Comparison of ENCODE assay signal across 1 cellular context in the genomic region with DNA sequence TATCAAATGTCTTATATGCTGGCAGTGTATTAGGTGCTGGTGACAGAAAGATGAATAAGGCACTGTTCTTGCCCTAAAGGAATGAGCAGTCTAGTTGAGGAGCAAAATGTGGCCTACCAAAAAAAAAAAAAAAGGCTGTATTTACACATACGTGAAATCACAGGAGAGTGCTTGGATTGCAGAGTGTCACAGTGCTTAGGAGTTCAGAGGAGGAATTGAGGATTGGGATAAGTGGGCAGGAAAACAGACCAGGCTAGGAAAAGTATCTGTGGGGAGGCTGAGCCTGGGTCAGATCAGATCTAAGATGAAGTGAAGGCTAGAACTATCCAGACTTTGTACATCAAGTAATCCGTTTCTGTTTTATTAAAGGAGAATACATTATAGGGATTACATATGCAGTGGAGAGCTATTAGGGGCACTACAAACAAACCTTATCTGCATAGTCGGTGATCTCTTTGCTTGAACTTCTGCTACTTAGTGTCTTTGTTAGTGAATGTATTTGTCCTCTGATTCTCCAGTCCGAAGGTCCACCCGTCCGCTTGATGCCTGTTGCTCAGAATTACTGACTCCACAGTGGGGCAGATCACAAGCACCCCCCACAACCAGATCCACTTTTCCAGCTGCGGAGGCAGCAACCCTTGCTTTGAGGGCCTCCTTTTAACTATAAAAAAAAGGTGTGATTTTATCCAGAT.
TF ChIP-seq lines count a peak whose summit lies in the region.

No MANE protein-coding gene starts in this region.

TF ChIP-seq in GM23338, 12 proteins besides CTCF, POLR2A, EP300 and RAD21 (continued from another document):
- TF ChIP-seq, protein P1, sequence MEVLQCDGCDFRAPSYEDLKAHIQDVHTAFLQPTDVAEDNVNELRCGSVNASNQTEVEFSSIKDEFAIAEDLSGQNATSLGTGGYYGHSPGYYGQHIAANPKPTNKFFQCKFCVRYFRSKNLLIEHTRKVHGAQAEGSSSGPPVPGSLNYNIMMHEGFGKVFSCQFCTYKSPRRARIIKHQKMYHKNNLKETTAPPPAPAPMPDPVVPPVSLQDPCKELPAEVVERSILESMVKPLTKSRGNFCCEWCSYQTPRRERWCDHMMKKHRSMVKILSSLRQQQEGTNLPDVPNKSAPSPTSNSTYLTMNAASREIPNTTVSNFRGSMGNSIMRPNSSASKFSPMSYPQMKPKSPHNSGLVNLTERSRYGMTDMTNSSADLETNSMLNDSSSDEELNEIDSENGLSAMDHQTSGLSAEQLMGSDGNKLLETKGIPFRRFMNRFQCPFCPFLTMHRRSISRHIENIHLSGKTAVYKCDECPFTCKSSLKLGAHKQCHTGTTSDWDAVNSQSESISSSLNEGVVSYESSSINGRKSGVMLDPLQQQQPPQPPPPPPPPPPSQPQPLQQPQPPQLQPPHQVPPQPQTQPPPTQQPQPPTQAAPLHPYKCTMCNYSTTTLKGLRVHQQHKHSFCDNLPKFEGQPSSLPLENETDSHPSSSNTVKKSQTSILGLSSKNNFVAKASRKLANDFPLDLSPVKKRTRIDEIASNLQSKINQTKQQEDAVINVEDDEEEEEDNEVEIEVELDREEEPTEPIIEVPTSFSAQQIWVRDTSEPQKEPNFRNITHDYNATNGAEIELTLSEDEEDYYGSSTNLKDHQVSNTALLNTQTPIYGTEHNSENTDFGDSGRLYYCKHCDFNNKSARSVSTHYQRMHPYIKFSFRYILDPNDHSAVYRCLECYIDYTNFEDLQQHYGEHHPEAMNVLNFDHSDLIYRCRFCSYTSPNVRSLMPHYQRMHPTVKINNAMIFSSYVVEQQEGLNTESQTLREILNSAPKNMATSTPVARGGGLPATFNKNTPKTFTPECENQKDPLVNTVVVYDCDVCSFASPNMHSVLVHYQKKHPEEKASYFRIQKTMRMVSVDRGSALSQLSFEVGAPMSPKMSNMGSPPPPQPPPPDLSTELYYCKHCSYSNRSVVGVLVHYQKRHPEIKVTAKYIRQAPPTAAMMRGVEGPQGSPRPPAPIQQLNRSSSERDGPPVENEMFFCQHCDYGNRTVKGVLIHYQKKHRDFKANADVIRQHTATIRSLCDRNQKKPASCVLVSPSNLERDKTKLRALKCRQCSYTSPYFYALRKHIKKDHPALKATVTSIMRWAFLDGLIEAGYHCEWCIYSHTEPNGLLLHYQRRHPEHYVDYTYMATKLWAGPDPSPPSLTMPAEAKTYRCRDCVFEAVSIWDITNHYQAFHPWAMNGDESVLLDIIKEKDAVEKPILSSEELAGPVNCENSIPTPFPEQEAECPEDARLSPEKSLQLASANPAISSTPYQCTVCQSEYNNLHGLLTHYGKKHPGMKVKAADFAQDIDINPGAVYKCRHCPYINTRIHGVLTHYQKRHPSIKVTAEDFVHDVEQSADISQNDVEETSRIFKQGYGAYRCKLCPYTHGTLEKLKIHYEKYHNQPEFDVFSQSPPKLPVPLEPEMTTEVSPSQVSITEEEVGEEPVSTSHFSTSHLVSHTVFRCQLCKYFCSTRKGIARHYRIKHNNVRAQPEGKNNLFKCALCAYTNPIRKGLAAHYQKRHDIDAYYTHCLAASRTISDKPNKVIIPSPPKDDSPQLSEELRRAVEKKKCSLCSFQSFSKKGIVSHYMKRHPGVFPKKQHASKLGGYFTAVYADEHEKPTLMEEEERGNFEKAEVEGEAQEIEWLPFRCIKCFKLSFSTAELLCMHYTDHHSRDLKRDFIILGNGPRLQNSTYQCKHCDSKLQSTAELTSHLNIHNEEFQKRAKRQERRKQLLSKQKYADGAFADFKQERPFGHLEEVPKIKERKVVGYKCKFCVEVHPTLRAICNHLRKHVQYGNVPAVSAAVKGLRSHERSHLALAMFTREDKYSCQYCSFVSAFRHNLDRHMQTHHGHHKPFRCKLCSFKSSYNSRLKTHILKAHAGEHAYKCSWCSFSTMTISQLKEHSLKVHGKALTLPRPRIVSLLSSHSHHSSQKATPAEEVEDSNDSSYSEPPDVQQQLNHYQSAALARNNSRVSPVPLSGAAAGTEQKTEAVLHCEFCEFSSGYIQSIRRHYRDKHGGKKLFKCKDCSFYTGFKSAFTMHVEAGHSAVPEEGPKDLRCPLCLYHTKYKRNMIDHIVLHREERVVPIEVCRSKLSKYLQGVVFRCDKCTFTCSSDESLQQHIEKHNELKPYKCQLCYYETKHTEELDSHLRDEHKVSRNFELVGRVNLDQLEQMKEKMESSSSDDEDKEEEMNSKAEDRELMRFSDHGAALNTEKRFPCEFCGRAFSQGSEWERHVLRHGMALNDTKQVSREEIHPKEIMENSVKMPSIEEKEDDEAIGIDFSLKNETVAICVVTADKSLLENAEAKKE (CRISPR knock-in tag; IDR thresholded peaks at IDR 0.05), result no peak
- TF ChIP-seq EZH2phosphoT487 (IDR thresholded peaks at IDR 0.05; ENCODE audit: unreplicated experiment) (no peak), EZH2 (IDR thresholded peaks at IDR 0.05; ENCODE audit: low read depth, unreplicated experiment) (no peak), ZNF114 (CRISPR knock-in tag; IDR thresholded peaks at IDR 0.05) (no peak), STAT1 (IDR thresholded peaks at IDR 0.05; ENCODE audit: unreplicated experiment) (no peak), CREB1 (CRISPR knock-in tag; IDR thresholded peaks at IDR 0.05; ENCODE audit: low read depth) (no peak), JUNB (IDR thresholded peaks at IDR 0.05; ENCODE audit: unreplicated experiment) (no peak), POLR2AphosphoS5 (IDR thresholded peaks at IDR 0.05; ENCODE audit: low read depth) (no peak)
- TF ChIP-seq, protein P2, sequence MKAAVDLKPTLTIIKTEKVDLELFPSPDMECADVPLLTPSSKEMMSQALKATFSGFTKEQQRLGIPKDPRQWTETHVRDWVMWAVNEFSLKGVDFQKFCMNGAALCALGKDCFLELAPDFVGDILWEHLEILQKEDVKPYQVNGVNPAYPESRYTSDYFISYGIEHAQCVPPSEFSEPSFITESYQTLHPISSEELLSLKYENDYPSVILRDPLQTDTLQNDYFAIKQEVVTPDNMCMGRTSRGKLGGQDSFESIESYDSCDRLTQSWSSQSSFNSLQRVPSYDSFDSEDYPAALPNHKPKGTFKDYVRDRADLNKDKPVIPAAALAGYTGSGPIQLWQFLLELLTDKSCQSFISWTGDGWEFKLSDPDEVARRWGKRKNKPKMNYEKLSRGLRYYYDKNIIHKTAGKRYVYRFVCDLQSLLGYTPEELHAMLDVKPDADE (IDR thresholded peaks at IDR 0.05), result no peak
